ENCODE assay signal across 18 cellular contexts in the genomic region with DNA sequence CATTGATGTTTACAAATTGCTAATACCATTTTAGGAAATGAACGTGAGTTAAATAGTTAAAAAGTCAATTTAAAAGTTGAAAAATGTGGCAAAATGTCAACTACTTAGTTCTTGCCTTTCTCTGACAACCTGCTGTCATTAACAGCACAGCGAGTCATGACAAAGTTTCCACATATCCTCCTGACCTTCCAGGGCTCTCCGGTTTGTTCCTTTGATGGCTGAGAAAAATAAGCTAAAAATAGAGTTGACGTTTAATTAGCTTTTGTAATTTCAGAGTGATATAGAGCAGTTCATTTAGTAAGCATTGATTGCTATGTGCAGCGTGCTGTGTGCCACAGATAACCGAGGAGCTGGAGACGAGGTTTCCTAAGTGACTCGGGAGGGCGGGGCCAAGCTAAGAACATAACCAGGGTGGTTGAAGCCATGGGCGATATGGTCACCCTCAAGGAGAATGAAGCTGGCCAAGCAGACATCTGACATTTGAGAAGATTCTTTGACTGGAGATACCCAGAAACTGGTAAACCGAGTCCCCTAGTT. TPM values are rescaled to one million over a fixed set of nuclear protein-coding genes. Genes with fewer than 3 reads are reported as not detected.
A peak's percentile ranks its signal among the peaks of the same experiment; 100 is the strongest.
DNase-seq lines count a peak whose midpoint lies in the region; ATAC-seq and TF ChIP-seq lines count a peak whose summit lies in the region.
"Had no signal": no experiment of that assay in that cellular context is flagged by ENCODE, and none has a peak within 500 bp of the region (broad histone marks: within the 10 kb centered on the region; RNA-seq: fewer than 3 reads in every experiment).

No MANE protein-coding gene starts in this region.

- H3K27ac ChIP-seq in endodermal cell (ENCODE audit: low read depth, low read length) (no peak overlapping the region), right cardiac atrium (ENCODE audit: low read length) (peak overlapping the region; percentile 79)
- H3K27ac ChIP-seq: A549 had no signal

- no peak overlapping the region for H3K4me3 Mint-ChIP-seq in endodermal cell
- H3K4me3 Mint-ChIP-seq: CD4-positive, alpha-beta T cell; HFFc6 had no signal

- peaks cover 49% of the 10 kb centered on the region for H3K36me3 Mint-ChIP-seq in endodermal cell (ENCODE audit: low read depth)

- H3K9me3 ChIP-seq in endodermal cell (ENCODE audit: control insufficient read depth, low read length) (peaks cover 21% of the 10 kb centered on the region), right cardiac atrium (ENCODE audit: control insufficient read depth, low read length) (no peaks in the 10 kb centered on the region)

- intact Hi-C loops in Right ventricle myocardium inferior (cut with DNase I) (loop anchor here (2.0 kb wide), 2 partner anchors 20 to 48 kb away; a partner anchor contains a TSS), cardiac septum (cut with DNase I) (no loop called here), right cardiac atrium (cut with DNase I) (no loop called here)

- no peak overlapping the region for H3K4me3 ChIP-seq in endodermal cell (ENCODE audit: low read length)
- no peak overlapping the region for H3K4me3 ChIP-seq in right cardiac atrium (ENCODE audit: low read length)
- H3K4me3 ChIP-seq: A549, GM12878 had no signal

- H3K36me3 ChIP-seq in endodermal cell (ENCODE audit: control insufficient read depth, insufficient read depth, low read length), result peaks cover 43% of the 10 kb centered on the region

- H3K4me1 Mint-ChIP-seq in endodermal cell, result no peaks in the 10 kb centered on the region

- WGBS in endodermal cell (ENCODE audit: insufficient coverage in 1 of 2, insufficient read length in 1 of 2), 2 experiments, result 93 to 96% methylated on average over 9 to 11 of the region's 11 CpGs
- WGBS in right cardiac atrium, result 67% methylated on average over 11 of the region's 11 CpGs

- peaks cover 2% of the 10 kb centered on the region for H3K27me3 Mint-ChIP-seq in endodermal cell (ENCODE audit: insufficient read depth)
- H3K27me3 Mint-ChIP-seq: CD4-positive, alpha-beta T cell had no signal

- H3K27ac Mint-ChIP-seq in endodermal cell, result no peak overlapping the region
- H3K27ac Mint-ChIP-seq: CD4-positive, alpha-beta T cell; HFFc6 had no signal

- TF ChIP-seq CTCF in endodermal cell (conservative IDR thresholded peaks at IDR 0.05), result no peak

- peaks cover 17% of the 10 kb centered on the region for H3K9me3 Mint-ChIP-seq in endodermal cell
- H3K9me3 Mint-ChIP-seq: CD4-positive, alpha-beta T cell; HFFc6 had no signal

- no peak overlapping the region for H3K9ac ChIP-seq in endodermal cell (ENCODE audit: extremely low read depth, low read length, poor library complexity, severe bottlenecking)

- peak; percentile 82 for ATAC-seq in Right ventricle myocardium inferior
- peak; percentile 40 to 75 for ATAC-seq in right cardiac atrium
- ATAC-seq in GM18511 (IDR thresholded peaks at IDR 0.05; ENCODE audit: unreplicated experiment), result no peak
- no peak for ATAC-seq in GM18909 (IDR thresholded peaks at IDR 0.05; ENCODE audit: poor library complexity, unreplicated experiment)
- ATAC-seq: A549, GM12878 had no signal

- DNase-seq in Right ventricle myocardium inferior (ENCODE audit: missing footprints) (no peak), cardiac septum (ENCODE audit: low spot score) (no peak), endodermal cell (peak; percentile 10), right cardiac atrium (no peak), GM19238 (ENCODE audit: insufficient read length, low spot score) (no peak), NCI-H510A (lab: John Stamatoyannopoulos, UW) (no peak)
- DNase-seq: CD4-positive, alpha-beta T cell; DMS79; HFFc6; NCI-H1092 treated with DMSO at 0.1 percent for 48 hours; NCI-H1694; NCI-H446; NCI-H748 treated with DMSO at 0.1 percent for 48 hours; SHP77 treated with DMSO at 0.1 percent for 48 hours had no signal

- no peaks in the 10 kb centered on the region for H3K4me1 ChIP-seq in endodermal cell (ENCODE audit: control insufficient read depth, insufficient read depth, low read length)
- peaks cover 2% of the 10 kb centered on the region for H3K4me1 ChIP-seq in right cardiac atrium (ENCODE audit: control insufficient read depth, insufficient read depth, low read length)
- H3K4me1 ChIP-seq: A549 had no signal

- H3K27me3 ChIP-seq in endodermal cell (ENCODE audit: control insufficient read depth, insufficient read depth, low read length, poor library complexity, severe bottlenecking), result no peaks in the 10 kb centered on the region
- no peaks in the 10 kb centered on the region for H3K27me3 ChIP-seq in right cardiac atrium (ENCODE audit: control insufficient read depth, insufficient read depth)

RNA-seq across cellular contexts. Expression of a gene that starts 47.9 kb away (rescaled TPM):
- total RNA-seq in Right ventricle myocardium inferior (679 TPM), cardiac septum (406 TPM), endodermal cell (10 to 100 TPM; 82.5 to 96.0 TPM), right cardiac atrium (100 to 1,000 TPM; 347 to 406 (median 380) TPM)
- polyA plus RNA-seq in endodermal cell (2013, experiment 1 of 2), result 42.6 TPM
- polyA plus RNA-seq in endodermal cell (2013, experiment 2 of 2), result 42.7 TPM
- 168 TPM for polyA plus RNA-seq in right cardiac atrium

Comparison
In these comparisons a context has a peak if more than half of its experiments do, and no peak if none do; other contexts are left out.
1. ATAC-seq: peak in Right ventricle myocardium inferior (single experiment) and right cardiac atrium (2 of 2); none in GM18511 (single experiment) and GM18909 (single experiment).